ENCODE assay signal across 1 cellular context in genomic region chr14:68081489-68081888, GRCh38.
TF ChIP-seq lines count a peak whose summit lies in the region.

No MANE protein-coding gene starts in this region.

TF ChIP-seq in GM23338, 12 proteins besides CTCF, POLR2A, EP300 and RAD21 (continued from another document):
- TF ChIP-seq EZH2phosphoT487 (IDR thresholded peaks at IDR 0.05; ENCODE audit: unreplicated experiment) (no peak), ETS1 (IDR thresholded peaks at IDR 0.05) (no peak), CREB1 (CRISPR knock-in tag; IDR thresholded peaks at IDR 0.05; ENCODE audit: low read depth) (no peak), STAT1 (IDR thresholded peaks at IDR 0.05; ENCODE audit: unreplicated experiment) (no peak), NANOG (IDR thresholded peaks at IDR 0.05; ENCODE audit: borderline replicate concordance) (no peak), ZNF331 (CRISPR knock-in tag; IDR thresholded peaks at IDR 0.05; ENCODE audit: low read depth) (no peak), JUNB (IDR thresholded peaks at IDR 0.05; ENCODE audit: unreplicated experiment) (no peak), ZNF114 (CRISPR knock-in tag; IDR thresholded peaks at IDR 0.05) (no peak), ZNF462 (CRISPR knock-in tag; IDR thresholded peaks at IDR 0.05) (no peak), POLR2AphosphoS5 (IDR thresholded peaks at IDR 0.05; ENCODE audit: low read depth) (no peak)
